8 cellular contexts compared by ENCODE assay signal in genomic region chr6:43014434-43014909, GRCh38. TPM values are rescaled to one million over a fixed set of nuclear protein-coding genes. Genes with fewer than 3 reads are reported as not detected.
DNase-seq lines count a peak whose midpoint lies in the region; TF ChIP-seq lines count a peak whose summit lies in the region.

No MANE protein-coding gene starts in this region.

- peak overlapping the region; percentile 93 for H3K4me2 ChIP-seq in MM.1S (ENCODE audit: low read depth, low read length)

- no peaks in the 10 kb centered on the region for H3K9me2 ChIP-seq in MM.1S (replicated peaks; ENCODE audit: insufficient read depth, low read length)

- H3K79me2 ChIP-seq in MM.1S (ENCODE audit: low read length): peaks cover 58% of the 10 kb centered on the region

- TF ChIP-seq CTCF in Calu3 (IDR thresholded peaks at IDR 0.05; ENCODE audit: unreplicated experiment) (no peak), MM.1S (IDR thresholded peaks at IDR 0.05; ENCODE audit: low read length) (no peak), choroid plexus epithelial cell (conservative IDR thresholded peaks at IDR 0.05; ENCODE audit: low read depth, low read length) (no peak)

- no peaks in the 10 kb centered on the region for H3K27me3 Mint-ChIP-seq in Calu3 (ENCODE audit: unreplicated experiment)

- no peaks in the 10 kb centered on the region for H3K9me3 Mint-ChIP-seq in Calu3 (ENCODE audit: low read depth, unreplicated experiment)

- H3K9ac ChIP-seq in MM.1S (ENCODE audit: low read length) (peak overlapping the region; percentile 78), muscle layer of colon (ENCODE audit: low read length) (peak overlapping the region; percentile 85)

- H3K4me3 ChIP-seq in MM.1S (ENCODE audit: low read length) (peak overlapping the region; percentile 96), choroid plexus epithelial cell (ENCODE audit: low read depth, low read length) (peak overlapping the region; percentile 96), muscle layer of colon (ENCODE audit: low read depth in 1 of 2, low read length in 2 of 2) (peak overlapping the region; percentile 75 to 89)

- no peaks in the 10 kb centered on the region; the same call in 1 of the 2 replicates for H3K36me3 ChIP-seq in MM.1S (replicated peaks; ENCODE audit: insufficient read depth, low read length)
- peaks cover 46% of the 10 kb centered on the region for H3K36me3 ChIP-seq in muscle layer of colon (ENCODE audit: insufficient read depth, low read length)

- H3K4me1 ChIP-seq in MM.1S (ENCODE audit: low read length) (peaks cover 9% of the 10 kb centered on the region; the same call in 1 of the 2 replicates), muscle layer of colon (ENCODE audit: insufficient read depth, low read length) (peaks cover 39% of the 10 kb centered on the region)

- no TSS peak for BruUV-seq in Calu3 (replicated peaks; lab: Mats Ljungman, UMichigan)

- peak overlapping the region; percentile 85 for H3K27ac Mint-ChIP-seq in Calu3 (ENCODE audit: unreplicated experiment)

- CTCF ChIA-PET in Calu3 (lab: Charles Lee): interaction anchor here (0.6 to 2.8 kb wide), 11 partner anchors 12 to 294 kb away, joined by 3 to 15 read pairs (median 4); partner anchors contain the start of genes CNPY3, CRIP3, CUL7 and KLC4

- H3K27ac ChIP-seq in MM.1S (ENCODE audit: low read length) (no peak overlapping the region; the same call in 1 of the 2 replicates), muscle layer of colon (ENCODE audit: low read depth, low read length) (peak overlapping the region; percentile 68)

- peaks cover 39% of the 10 kb centered on the region for H3K36me3 Mint-ChIP-seq in Calu3 (ENCODE audit: insufficient read depth, unreplicated experiment)

- H3K9me3 ChIP-seq in MM.1S (replicated peaks; ENCODE audit: insufficient read depth, low read length): no peaks in the 10 kb centered on the region
- H3K9me3 ChIP-seq in muscle layer of colon (ENCODE audit: low read length): no peaks in the 10 kb centered on the region

- peaks cover 28% of the 10 kb centered on the region for H3K4me1 Mint-ChIP-seq in Calu3 (ENCODE audit: low read depth, unreplicated experiment)

- H3K27me3 ChIP-seq in MM.1S (replicated peaks; ENCODE audit: insufficient read depth, low read length) (no peaks in the 10 kb centered on the region), muscle layer of colon (ENCODE audit: control insufficient read depth in 1 of 2, insufficient read depth in 2 of 2, low read length in 2 of 2) (no peaks in the 10 kb centered on the region)

- no peaks in the 10 kb centered on the region for H4K20me1 ChIP-seq in MM.1S (ENCODE audit: insufficient read depth, low read length)

- H3F3A ChIP-seq in MM.1S (ENCODE audit: insufficient read depth, low read length): no peaks in the 10 kb centered on the region

- peak overlapping the region; percentile 97 for H3K4me3 Mint-ChIP-seq in Calu3 (ENCODE audit: low read depth, unreplicated experiment)

- H2AFZ ChIP-seq in MM.1S (ENCODE audit: low read length): peak overlapping the region; percentile 42; the same call in 1 of the 2 replicates

- intact Hi-C loops in Calu3 (cut with micrococcal nuclease; ENCODE audit: unreplicated experiment): no loop called here

- DNase-seq in Calu3: no peak
- DNase-seq in MM.1S: no peak
- DNase-seq in choroid plexus epithelial cell (ENCODE audit: low read depth): peak; percentile 61
- no peak for DNase-seq in NCI-H1417 treated with DMSO at 0.1 percent for 48 hours (lab: John Stamatoyannopoulos, UW)
- no peak for DNase-seq in NCI-H128 (lab: John Stamatoyannopoulos, UW; ENCODE audit: unreplicated experiment)
- DNase-seq in effector CD4-positive, alpha-beta T cell: no peak
- DNase-seq in NCI-H526 treated with DMSO at 0.1 percent for 48 hours (lab: John Stamatoyannopoulos, UW): no peak

RNA-seq across cellular contexts. Expression of gene KLHDC3, which starts 0.4 kb away (rescaled TPM):
- 85.9 and 95.7 TPM in 2 replicates for total RNA-seq in Calu3 (2022)

RNA-seq across cellular contexts. Expression of gene MEA1, which starts 0.7 kb away (rescaled TPM):
- 110 and 115 TPM in 2 replicates for total RNA-seq in Calu3 (2022)

RNA-seq across cellular contexts. Expression of gene RRP36, which starts 7.0 kb away (rescaled TPM):
- 94.9 and 101 TPM in 2 replicates for total RNA-seq in Calu3 (2022)

RNA-seq across cellular contexts. Expression of gene PPP2R5D, which starts 30.1 kb away (rescaled TPM):
- 49.4 and 55.8 TPM in 2 replicates for total RNA-seq in Calu3 (2022)

RNA-seq across cellular contexts. Expression of gene PEX6, which starts 35.5 kb away (rescaled TPM):
- total RNA-seq in Calu3 (2022): 27.8 and 28.4 TPM in 2 replicates
